1 cellular context compared by ENCODE assay signal in the genomic region with DNA sequence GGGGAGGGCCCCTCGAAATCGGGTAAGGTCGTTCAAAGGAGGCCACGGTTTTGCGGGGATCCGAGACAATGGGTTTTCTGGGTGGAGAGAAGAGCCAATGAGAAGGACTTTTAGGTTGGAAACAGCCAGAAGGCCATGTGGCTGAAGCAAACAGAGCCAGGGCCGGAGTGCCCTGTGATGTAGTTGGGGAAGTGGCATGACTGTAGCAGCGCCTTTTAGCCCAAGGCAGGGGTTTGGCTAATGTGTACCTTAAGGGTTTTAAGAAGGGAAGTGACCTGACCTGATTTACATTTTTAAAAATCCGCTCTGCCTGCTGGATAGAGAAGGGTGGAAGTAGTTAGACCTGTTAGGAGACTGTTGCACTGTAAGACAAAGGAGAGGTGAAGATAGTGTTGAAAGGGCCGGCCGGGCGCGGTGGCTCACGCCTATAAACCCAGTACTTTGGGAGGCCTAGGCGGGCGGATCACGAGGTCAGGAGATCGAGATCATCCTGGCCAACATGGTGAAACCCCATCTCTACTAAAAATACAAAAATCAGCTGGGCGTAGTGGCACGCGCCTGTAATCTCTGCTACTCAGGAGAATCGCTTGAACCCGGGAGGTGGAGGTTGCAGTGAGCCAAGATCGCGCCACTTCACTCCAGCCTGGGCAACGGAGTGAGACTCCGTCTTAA.
TF ChIP-seq lines count a peak whose summit lies in the region.

No MANE protein-coding gene starts in this region.

TF ChIP-seq in IMR-90, 13 proteins besides CTCF, POLR2A, EP300 and RAD21 (continued from another document):
- TF ChIP-seq, protein P1, sequence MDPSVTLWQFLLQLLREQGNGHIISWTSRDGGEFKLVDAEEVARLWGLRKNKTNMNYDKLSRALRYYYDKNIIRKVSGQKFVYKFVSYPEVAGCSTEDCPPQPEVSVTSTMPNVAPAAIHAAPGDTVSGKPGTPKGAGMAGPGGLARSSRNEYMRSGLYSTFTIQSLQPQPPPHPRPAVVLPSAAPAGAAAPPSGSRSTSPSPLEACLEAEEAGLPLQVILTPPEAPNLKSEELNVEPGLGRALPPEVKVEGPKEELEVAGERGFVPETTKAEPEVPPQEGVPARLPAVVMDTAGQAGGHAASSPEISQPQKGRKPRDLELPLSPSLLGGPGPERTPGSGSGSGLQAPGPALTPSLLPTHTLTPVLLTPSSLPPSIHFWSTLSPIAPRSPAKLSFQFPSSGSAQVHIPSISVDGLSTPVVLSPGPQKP (IDR thresholded peaks at IDR 0.05; ENCODE audit: borderline replicate concordance, low read depth, low read length), result no peak
- peak; percentile 66; the same call in 1 of the 2 replicates for TF ChIP-seq MXI1 (IDR thresholded peaks at IDR 0.05; ENCODE audit: borderline replicate concordance, low read depth, low read length)
- TF ChIP-seq NFE2L2 (IDR thresholded peaks at IDR 0.05; ENCODE audit: low read depth, low read length), result no peak
- TF ChIP-seq SMC3 (IDR thresholded peaks at IDR 0.05; ENCODE audit: low read depth, low read length), result no peak
- no peak for TF ChIP-seq MAFK (IDR thresholded peaks at IDR 0.05; ENCODE audit: low read depth, low read length)
- TF ChIP-seq, protein P2, sequence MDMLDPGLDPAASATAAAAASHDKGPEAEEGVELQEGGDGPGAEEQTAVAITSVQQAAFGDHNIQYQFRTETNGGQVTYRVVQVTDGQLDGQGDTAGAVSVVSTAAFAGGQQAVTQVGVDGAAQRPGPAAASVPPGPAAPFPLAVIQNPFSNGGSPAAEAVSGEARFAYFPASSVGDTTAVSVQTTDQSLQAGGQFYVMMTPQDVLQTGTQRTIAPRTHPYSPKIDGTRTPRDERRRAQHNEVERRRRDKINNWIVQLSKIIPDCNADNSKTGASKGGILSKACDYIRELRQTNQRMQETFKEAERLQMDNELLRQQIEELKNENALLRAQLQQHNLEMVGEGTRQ (IDR thresholded peaks at IDR 0.05; ENCODE audit: low read depth, low read length), result peak; percentile 50
- TF ChIP-seq CHD1 (IDR thresholded peaks at IDR 0.05; ENCODE audit: low read depth, low read length), result no peak
TF ChIP-seq in IMR-90: peak in this region for 2.
